ENCODE assay signal across 15 cellular contexts in genomic region chr5:135458921-135459331, GRCh38. TPM values are rescaled to one million over a fixed set of nuclear protein-coding genes. Genes with fewer than 3 reads are reported as not detected.
DNase-seq lines count a peak whose midpoint lies in the region; TF ChIP-seq lines count a peak whose summit lies in the region.
"Had no signal": no experiment of that assay in that cellular context is flagged by ENCODE, and none has a peak within 500 bp of the region (broad histone marks: within the 10 kb centered on the region; RNA-seq: fewer than 3 reads in every experiment).

No MANE protein-coding gene starts in this region.

- H2AFZ ChIP-seq in fibroblast of lung (ENCODE audit: low read length): no peak overlapping the region

- H3K9me3 ChIP-seq in fibroblast of lung (ENCODE audit: control insufficient read depth, insufficient read depth, low read depth, low read length) (no peaks in the 10 kb centered on the region), spleen (no peaks in the 10 kb centered on the region)
- H3K9me3 ChIP-seq: esophagus squamous epithelium had no signal

- no peaks in the 10 kb centered on the region for H3K36me3 ChIP-seq in fibroblast of lung (ENCODE audit: control insufficient read depth, insufficient read depth, low read length)
- H3K36me3 ChIP-seq in spleen: no peaks in the 10 kb centered on the region
- H3K36me3 ChIP-seq: esophagus squamous epithelium had no signal

- H3K4me1 ChIP-seq in fibroblast of lung (ENCODE audit: control insufficient read depth, extremely low read depth, insufficient read depth, low read length) (peaks cover 7% of the 10 kb centered on the region), spleen (peaks cover 0 to 40% (median 6%) of the 10 kb centered on the region in 6 donors)

- WGBS in spleen, 5 donors: 40 to 45% (median 41%) methylated on average over 5 of the region's 5 CpGs

- TF ChIP-seq CTCF in fibroblast of lung (conservative IDR thresholded peaks at IDR 0.05 in 1 of 2, IDR thresholded peaks at IDR 0.05 in 1 of 2; ENCODE audit: low read depth in 1 of 2, low read length in 2 of 2) (no peak), spleen (IDR thresholded peaks at IDR 0.05 in 8 of 11, conservative IDR thresholded peaks at IDR 0.05 in 3 of 11) (no peak)

- no peaks in the 10 kb centered on the region for H3K79me2 ChIP-seq in fibroblast of lung (ENCODE audit: control insufficient read depth, insufficient read depth, low read length)

- H3K4me2 ChIP-seq in fibroblast of lung (ENCODE audit: extremely low read depth, insufficient read depth, low read length): peak overlapping the region; percentile 25

- H4K20me1 ChIP-seq in fibroblast of lung (ENCODE audit: control insufficient read depth, extremely low read depth, insufficient read depth, low read length): no peaks in the 10 kb centered on the region

- H3K27ac ChIP-seq in fibroblast of lung (ENCODE audit: insufficient read depth, low read length) (no peak overlapping the region), spleen (peak overlapping the region in 1 of 8 donors; percentile 26)
- H3K27ac ChIP-seq: 22Rv1, esophagus squamous epithelium had no signal

- TF ChIP-seq POLR2A in spleen (IDR thresholded peaks at IDR 0.05): no peak

- DNase-seq in DMS79 treated with DMSO at 0.1 percent for 48 hours (lab: John Stamatoyannopoulos, UW) (peak; percentile 2), DMS79 (lab: John Stamatoyannopoulos, UW) (no peak), RPMI7951 (ENCODE audit: low read depth) (peak; percentile 72), fibroblast of lung (ENCODE audit: low read depth in 2 of 2) (peak; percentile 58 to 67), spleen (peak; percentile 68), SHP77 (lab: John Stamatoyannopoulos, UW) (no peak), pons (ENCODE audit: low spot score) (no peak), iPS-NIHi7 (ENCODE audit: extremely low spot score) (no peak)
- DNase-seq: esophagus squamous epithelium; NCI-H2081 treated with DMSO at 0.1 percent for 48 hours; stimulated activated naive B cell treated with anti-CD40 and anti-IgM and Interleukin-4, amounts not matched to agents 10 μg/mL and 1 μg/mL and 100 μg/mL, for 72 hours had no signal

- no peak overlapping the region for H3K4me3 ChIP-seq in fibroblast of lung (replicated peaks in 1 of 4; ENCODE audit: control extremely low read depth in 1 of 4, insufficient read depth in 1 of 4, low read depth in 3 of 4, low read length in 4 of 4)
- no peak overlapping the region for H3K4me3 ChIP-seq in spleen
- H3K4me3 ChIP-seq: esophagus squamous epithelium had no signal

- intact Hi-C loops in spleen (cut with DNase I; ENCODE audit: low total_unique reads): no loop called here

- H3K27me3 ChIP-seq in fibroblast of lung (ENCODE audit: control insufficient read depth, insufficient read depth, low read length) (peaks cover 18% of the 10 kb centered on the region), spleen (replicated peaks in 1 of 7) (peaks cover 0 to 65% (median 3%) of the 10 kb centered on the region in 7 donors)

- H3K9ac ChIP-seq in fibroblast of lung (ENCODE audit: insufficient read depth, low read length): no peak overlapping the region

RNA-seq across cellular contexts. Expression of gene TIFAB, which starts 6.8 kb away (rescaled TPM):
- not detected in 2 replicates for total RNA-seq in RPMI7951 (2014; rRNA removed; shearing (Covaris generic))
- total RNA-seq in fibroblast of lung (not detected in 2 replicates), spleen (1 to 10 TPM in 4 of 7 donors, under 1 TPM in 3; 0.37 to 4.0 (median 1.8) TPM)
- polyA plus RNA-seq in fibroblast of lung (not detected in 2 replicates), spleen (1 to 10 TPM in 1 of 3 donors, under 1 TPM in 2; 0.48 to 1.4 (median 0.74) TPM)
- polyA plus RNA-seq in fibroblast of lung (2012): not detected in 2 replicates
- not detected in 2 replicates for polyA minus RNA-seq in fibroblast of lung (ENCODE audit: low replicate concordance)
- total RNA-seq: cardiac septum, neural crest cell, WTC11 had no signal

RNA-seq across cellular contexts. Expression of gene DCANP1, which starts 11.8 kb away (rescaled TPM):
- total RNA-seq in RPMI7951 (2014; rRNA removed; shearing (Covaris generic)): not detected in 2 replicates
- total RNA-seq in fibroblast of lung (not detected in 2 replicates), spleen (1 to 10 TPM in 2 of 7 donors, under 1 TPM in 5; 0.29 to 1.2 (median 0.70) TPM)
- polyA plus RNA-seq in fibroblast of lung (not detected in 2 replicates), spleen (1 to 10 TPM in 1 of 3 donors, under 1 TPM in 2; 0.23 to 2.4 (median 0.96) TPM)
- polyA plus RNA-seq in fibroblast of lung (2012): not detected in 2 replicates
- polyA minus RNA-seq in fibroblast of lung (ENCODE audit: low replicate concordance): 0.52 TPM in 1 of 2 replicates, not detected in the other
- total RNA-seq: cardiac septum, neural crest cell, WTC11 had no signal

RNA-seq across cellular contexts. Expression of gene MACROH2A1, which starts 59.9 kb away (rescaled TPM):
- 235 and 252 TPM in 2 replicates for total RNA-seq in RPMI7951 (2014; rRNA removed; shearing (Covaris generic))
- total RNA-seq in fibroblast of lung (154 and 191 TPM in 2 replicates), spleen (100 to 1,000 TPM; 139 to 288 (median 210) TPM)
- polyA plus RNA-seq in fibroblast of lung (95.6 and 128 TPM in 2 replicates), spleen (100 to 1,000 TPM in 2 of 3 donors, 10 to 100 TPM in 1; 88.1 to 139 (median 113) TPM)
- polyA plus RNA-seq in fibroblast of lung (2012): 82.3 and 119 TPM in 2 replicates
- 56.9 and 95.6 TPM in 2 replicates for polyA minus RNA-seq in fibroblast of lung (ENCODE audit: low replicate concordance)

Comparison
In these comparisons a context has a peak if more than half of its experiments do, and no peak if none do; other contexts are left out.
1. DNase-seq: peak in DMS79 treated with DMSO at 0.1 percent for 48 hours (single experiment), RPMI7951 (single experiment), fibroblast of lung (2 of 2) and spleen (single experiment); none in DMS79 (single experiment), SHP77 (0 of 2), pons (single experiment) and iPS-NIHi7 (single experiment).